13 cellular contexts compared by ENCODE assay signal in the genomic region with DNA sequence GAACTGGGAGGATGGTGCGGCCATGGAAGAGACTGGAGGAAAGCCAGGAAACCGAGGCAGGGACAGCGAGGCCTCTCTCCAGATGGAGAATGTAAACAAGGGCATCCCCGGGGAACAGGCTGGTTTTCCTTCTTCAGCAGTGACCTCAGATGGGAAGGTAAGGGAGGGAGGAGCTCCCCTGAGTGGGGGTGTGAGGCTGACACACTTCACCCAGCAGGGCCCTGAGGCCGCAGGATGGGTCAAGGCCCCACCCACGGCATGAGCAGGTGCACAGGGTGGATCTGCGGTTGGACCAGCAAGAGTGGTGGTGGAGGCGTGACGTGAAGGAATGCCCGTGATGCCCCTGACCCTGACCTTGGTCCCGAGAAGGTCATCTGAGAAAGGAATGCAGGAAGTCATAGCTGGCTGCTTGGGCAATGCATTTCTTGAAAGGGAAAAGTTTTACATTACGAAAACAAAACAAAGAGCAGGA. TPM values are rescaled to one million over a fixed set of nuclear protein-coding genes. Genes with fewer than 3 reads are reported as not detected.
DNase-seq lines count a peak whose midpoint lies in the region; ATAC-seq and TF ChIP-seq lines count a peak whose summit lies in the region.
"Had no signal": no experiment of that assay in that cellular context is flagged by ENCODE, and none has a peak within 500 bp of the region (broad histone marks: within the 10 kb centered on the region; RNA-seq: fewer than 3 reads in every experiment).

No MANE protein-coding gene starts in this region.

- H3K27me3 Mint-ChIP-seq in natural killer cell treated with Interleukin-12 subunit alpha and Interleukin-12 subunit beta and Interleukin-15 and Interleukin-18, amount 100 ng/mL, for 72 hours, result no peaks in the 10 kb centered on the region
- H3K27me3 Mint-ChIP-seq: stimulated activated naive CD8-positive, alpha-beta T cell treated with anti-CD3 and anti-CD28 coated beads, Interleukin-15, Interleukin-2, amounts not matched to agents 100 ng/mL and 50 ng/mL, for 24 hours had no signal

- intact Hi-C loops in mucosa of descending colon (cut with DNase I, micrococcal nuclease), result no loop called here

- no peak for TF ChIP-seq EP300 in upper lobe of left lung (IDR thresholded peaks at IDR 0.05)

- peak overlapping the region; percentile 67 for H3K27ac ChIP-seq in fibroblast of lung (ENCODE audit: insufficient read depth, low read length)
- H3K27ac ChIP-seq in upper lobe of left lung, result peak overlapping the region in 3 of 4 donors; percentile 52 to 83 (median 68)

- TF ChIP-seq POLR2A in upper lobe of left lung (IDR thresholded peaks at IDR 0.05), result no peak

- TF ChIP-seq CTCF in fibroblast of lung (conservative IDR thresholded peaks at IDR 0.05 in 1 of 2, IDR thresholded peaks at IDR 0.05 in 1 of 2; ENCODE audit: low read depth in 1 of 2, low read length in 2 of 2) (no peak), mucosa of descending colon (IDR thresholded peaks at IDR 0.05) (no peak), upper lobe of left lung (IDR thresholded peaks at IDR 0.05) (no peak)

- H2AFZ ChIP-seq in fibroblast of lung (ENCODE audit: low read length), result no peak overlapping the region

- H3K9me3 ChIP-seq in fibroblast of lung (ENCODE audit: control insufficient read depth, insufficient read depth, low read depth, low read length) (no peaks in the 10 kb centered on the region), mucosa of descending colon (no peaks in the 10 kb centered on the region), upper lobe of left lung (no peaks in the 10 kb centered on the region)

- H3K27me3 ChIP-seq in fibroblast of lung (ENCODE audit: control insufficient read depth, insufficient read depth, low read length) (no peaks in the 10 kb centered on the region), upper lobe of left lung (no peaks in the 10 kb centered on the region)

- H3K27ac Mint-ChIP-seq in natural killer cell treated with Interleukin-12 subunit alpha and Interleukin-12 subunit beta and Interleukin-15 and Interleukin-18, amount 100 ng/mL, for 72 hours, result no peak overlapping the region
- H3K27ac Mint-ChIP-seq: mesothelial cell of epicardium; stimulated activated naive CD8-positive, alpha-beta T cell treated with anti-CD3 and anti-CD28 coated beads, Interleukin-15, Interleukin-2, amounts not matched to agents 100 ng/mL and 50 ng/mL, for 24 hours had no signal

- no peaks in the 10 kb centered on the region for H4K20me1 ChIP-seq in fibroblast of lung (ENCODE audit: control insufficient read depth, extremely low read depth, insufficient read depth, low read length)

- H3K4me3 ChIP-seq in fibroblast of lung (replicated peaks in 1 of 4; ENCODE audit: control extremely low read depth in 1 of 4, insufficient read depth in 1 of 4, low read depth in 3 of 4, low read length in 4 of 4) (no peak overlapping the region), mucosa of descending colon (no peak overlapping the region), upper lobe of left lung (no peak overlapping the region)

- DNase-seq in amniotic epithelial cell (ENCODE audit: low read depth) (peak; percentile 30), fibroblast of lung (ENCODE audit: low read depth in 2 of 2) (peak in 1 of 2 donors; percentile 56), mucosa of descending colon (no peak), upper lobe of left lung (no peak)
- no peak for DNase-seq in natural killer cell treated with Interleukin-12 subunit alpha and Interleukin-12 subunit beta and Interleukin-15 and Interleukin-18, amount 100 ng/mL, for 72 hours (ENCODE audit: low spot score)
- DNase-seq: activated CD8-positive, alpha-beta memory T cell treated with anti-CD3 and anti-CD28 coated beads, Interleukin-2, amount 50 U/mL, for 4 hours; HCEC 1CT; NCI-H2227 treated with DMSO at 0.1 percent for 48 hours; PC-3 had no signal

- H3K79me2 ChIP-seq in fibroblast of lung (ENCODE audit: control insufficient read depth, insufficient read depth, low read length), result no peaks in the 10 kb centered on the region

- H3K9me3 Mint-ChIP-seq in natural killer cell treated with Interleukin-12 subunit alpha and Interleukin-12 subunit beta and Interleukin-15 and Interleukin-18, amount 100 ng/mL, for 72 hours, result no peaks in the 10 kb centered on the region
- H3K9me3 Mint-ChIP-seq: stimulated activated naive CD8-positive, alpha-beta T cell treated with anti-CD3 and anti-CD28 coated beads, Interleukin-15, Interleukin-2, amounts not matched to agents 100 ng/mL and 50 ng/mL, for 24 hours had no signal

- ATAC-seq in mucosa of descending colon (peak; percentile 33), upper lobe of left lung (ENCODE audit: low FRiP score in 2 of 2) (no peak), HG03521 (IDR thresholded peaks at IDR 0.05; ENCODE audit: unreplicated experiment) (no peak), GM18498 (IDR thresholded peaks at IDR 0.05; ENCODE audit: unreplicated experiment) (no peak)
- no peak for ATAC-seq in natural killer cell treated with Interleukin-12 subunit alpha and Interleukin-12 subunit beta and Interleukin-15 and Interleukin-18, amount 100 ng/mL, for 72 hours
- ATAC-seq: PC-3 had no signal

- peaks cover 0 to under 1% of the 10 kb centered on the region in 2 donors for H3K4me1 Mint-ChIP-seq in natural killer cell treated with Interleukin-12 subunit alpha and Interleukin-12 subunit beta and Interleukin-15 and Interleukin-18, amount 100 ng/mL, for 72 hours (ENCODE audit: low read depth in 2 of 2)

- H3K4me2 ChIP-seq in fibroblast of lung (ENCODE audit: extremely low read depth, insufficient read depth, low read length), result no peak overlapping the region

- no peak overlapping the region for H3K4me3 Mint-ChIP-seq in natural killer cell treated with Interleukin-12 subunit alpha and Interleukin-12 subunit beta and Interleukin-15 and Interleukin-18, amount 100 ng/mL, for 72 hours
- H3K4me3 Mint-ChIP-seq: mesothelial cell of epicardium; stimulated activated naive CD8-positive, alpha-beta T cell treated with anti-CD3 and anti-CD28 coated beads, Interleukin-15, Interleukin-2, amounts not matched to agents 100 ng/mL and 50 ng/mL, for 24 hours had no signal

- WGBS in upper lobe of left lung, 2 donors, result 60 to 70% methylated on average over 12 of the region's 12 CpGs

- H3K36me3 Mint-ChIP-seq in natural killer cell treated with Interleukin-12 subunit alpha and Interleukin-12 subunit beta and Interleukin-15 and Interleukin-18, amount 100 ng/mL, for 72 hours, result no peaks in the 10 kb centered on the region

- peaks cover 21% of the 10 kb centered on the region for H3K4me1 ChIP-seq in fibroblast of lung (ENCODE audit: control insufficient read depth, extremely low read depth, insufficient read depth, low read length)
- no peaks in the 10 kb centered on the region for H3K4me1 ChIP-seq in mucosa of descending colon (ENCODE audit: low read depth)
- peaks cover 0 to 8% (median 7%) of the 10 kb centered on the region in 4 donors for H3K4me1 ChIP-seq in upper lobe of left lung

- H3K9ac ChIP-seq in fibroblast of lung (ENCODE audit: insufficient read depth, low read length), result no peak overlapping the region

- H3K36me3 ChIP-seq in fibroblast of lung (ENCODE audit: control insufficient read depth, insufficient read depth, low read length), result no peaks in the 10 kb centered on the region
- H3K36me3 ChIP-seq in mucosa of descending colon (ENCODE audit: low read depth), result no peaks in the 10 kb centered on the region
- no peaks in the 10 kb centered on the region for H3K36me3 ChIP-seq in upper lobe of left lung

RNA-seq across cellular contexts. Expression of gene ADCY3, which starts 48.1 kb away (rescaled TPM):
- 33.0 and 33.4 TPM in 2 replicates for total RNA-seq in fibroblast of lung
- polyA plus RNA-seq in fibroblast of lung, result 48.4 and 90.2 TPM in 2 replicates
- polyA plus RNA-seq in fibroblast of lung (2012), result 40.2 and 87.4 TPM in 2 replicates
- polyA minus RNA-seq in fibroblast of lung (ENCODE audit: low replicate concordance), result 235 and 386 TPM in 2 replicates
- 10 to 100 TPM; 24.9 to 30.4 (median 25.3) TPM for total RNA-seq in mucosa of descending colon
- total RNA-seq in upper lobe of left lung, result 10 to 100 TPM; 17.5 to 83.5 (median 36.5) TPM
- total RNA-seq in natural killer cell treated with Interleukin-12 subunit alpha and Interleukin-12 subunit beta and Interleukin-15 and Interleukin-18, amount 100 ng/mL, for 72 hours, result 10 to 100 TPM; 23.3 to 71.9 TPM
